ENCODE assay signal across 8 cellular contexts in the genomic region with DNA sequence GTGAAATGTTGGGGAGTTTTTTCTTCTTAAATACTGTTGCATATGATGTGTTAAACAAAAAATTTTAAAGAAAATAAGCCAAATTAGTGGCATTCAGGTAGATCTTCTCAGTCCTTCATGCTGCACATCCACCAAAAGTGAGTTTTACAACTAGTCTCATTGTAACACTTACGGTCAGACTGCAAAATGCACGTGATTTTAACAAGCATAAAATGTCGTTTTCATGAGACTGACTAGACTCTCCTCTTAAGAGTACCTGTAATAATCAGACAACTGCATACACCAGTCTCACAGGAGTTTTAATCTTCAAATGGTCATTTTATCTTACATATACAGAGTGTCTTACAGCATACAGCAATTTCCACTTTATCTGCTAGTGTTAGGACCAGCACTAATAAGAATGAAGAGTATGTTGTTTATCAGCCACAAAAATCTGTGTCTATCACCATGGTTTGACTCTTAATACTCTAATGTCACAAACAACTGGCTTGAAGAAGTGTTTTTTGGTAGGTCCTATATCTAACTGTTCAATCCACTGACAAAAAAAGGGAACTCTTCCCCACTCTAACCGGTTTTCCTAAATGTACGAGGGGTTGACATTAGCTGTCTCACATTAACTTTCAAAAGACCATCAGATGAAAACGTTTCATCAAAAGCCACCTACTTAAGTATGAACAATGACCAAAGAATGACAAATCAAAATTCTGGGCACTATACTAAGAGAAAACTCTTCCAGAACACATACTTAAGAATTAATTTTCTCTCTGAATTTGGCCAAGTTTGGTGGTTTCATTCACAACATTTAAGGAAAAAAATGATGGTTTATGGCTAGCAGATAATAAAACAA. TPM values are rescaled to one million over a fixed set of nuclear protein-coding genes. Genes with fewer than 3 reads are reported as not detected.
A peak's percentile ranks its signal among the peaks of the same experiment; 100 is the strongest.
DNase-seq lines count a peak whose midpoint lies in the region; ATAC-seq, FAIRE-seq and TF ChIP-seq lines count a peak whose summit lies in the region.

No MANE protein-coding gene starts in this region.

- peak overlapping the region; percentile 54 for H3K4me3 ChIP-seq in naive thymus-derived CD4-positive, alpha-beta T cell (ENCODE audit: low read length)

- intact Hi-C loops in dendritic cell treated with granulocyte-macrophage colony-stimulating factor and Interleukin-4, amounts not matched to agents 40 ng/mL and 50 ng/mL, for 4 days (cut with micrococcal nuclease), result loop anchor here (5.0 kb wide), 2 partner anchors 240 to 455 kb away; a partner anchor contains a TSS
- intact Hi-C loops in naive thymus-derived CD4-positive, alpha-beta T cell (cut with micrococcal nuclease), result loop anchor here (1.0 to 10.0 kb wide), 9 partner anchors 48 to 1410 kb away; a partner anchor contains a TSS

- H3K27ac Mint-ChIP-seq in dendritic cell treated with granulocyte-macrophage colony-stimulating factor and Interleukin-4, amounts not matched to agents 40 ng/mL and 50 ng/mL, for 4 days, result peak overlapping the region; percentile 96
- peak overlapping the region; percentile 96 to 99 (median 99) for H3K27ac Mint-ChIP-seq in naive thymus-derived CD4-positive, alpha-beta T cell

- POLR2A ChIA-PET in naive thymus-derived CD4-positive, alpha-beta T cell (lab: Charles Lee), result interaction anchor here (0.7 to 7.9 kb wide), 21 partner anchors 10 to 335 kb away, joined by 3 to 55 read pairs (median 10); a partner anchor contains a TSS

- H3K27me3 ChIP-seq in naive thymus-derived CD4-positive, alpha-beta T cell (ENCODE audit: control insufficient read depth in 2 of 2, insufficient read depth in 2 of 2, low read length in 2 of 2), result no peaks in the 10 kb centered on the region

- CTCF ChIA-PET in naive thymus-derived CD4-positive, alpha-beta T cell (lab: Charles Lee), result interaction anchor here (0.6 to 2.0 kb wide), 5 partner anchors 9 to 234 kb away, joined by 3 to 6 read pairs (median 5); no protein-coding TSS in a partner anchor

- FAIRE-seq in D721Med (lab: Jason Lieb, UNC), result no peak

- no peaks in the 10 kb centered on the region for H3K9me3 ChIP-seq in naive thymus-derived CD4-positive, alpha-beta T cell (ENCODE audit: control insufficient read depth in 2 of 3, low read length in 3 of 3)

- H3K36me3 Mint-ChIP-seq in dendritic cell treated with granulocyte-macrophage colony-stimulating factor and Interleukin-4, amounts not matched to agents 40 ng/mL and 50 ng/mL, for 4 days (ENCODE audit: low read depth), result peaks cover 22% of the 10 kb centered on the region
- peaks cover 0 to 15% (median 6%) of the 10 kb centered on the region in 5 donors for H3K36me3 Mint-ChIP-seq in naive thymus-derived CD4-positive, alpha-beta T cell

- peak overlapping the region; percentile 91 for H3K27ac ChIP-seq in naive thymus-derived CD4-positive, alpha-beta T cell (ENCODE audit: low read depth, low read length)

- peaks cover 0 to 10% (median 0%) of the 10 kb centered on the region in 3 experiments for H3K36me3 ChIP-seq in naive thymus-derived CD4-positive, alpha-beta T cell (ENCODE audit: control insufficient read depth in 2 of 3, insufficient read depth in 3 of 3, low read length in 3 of 3)

- ATAC-seq in naive thymus-derived CD4-positive, alpha-beta T cell, result no peak
- no peak for ATAC-seq in GM21529 (IDR thresholded peaks at IDR 0.05; ENCODE audit: unreplicated experiment)
- ATAC-seq in GM18858 (IDR thresholded peaks at IDR 0.05; ENCODE audit: unreplicated experiment), result no peak

- peaks cover 45 to 61% of the 10 kb centered on the region in 2 donors for H3K4me1 ChIP-seq in naive thymus-derived CD4-positive, alpha-beta T cell (ENCODE audit: control insufficient read depth in 2 of 2, insufficient read depth in 2 of 2, low read length in 2 of 2)

- no peak for TF ChIP-seq CTCF in D721Med (IDR thresholded peaks at IDR 0.05; ENCODE audit: insufficient read depth, missing control alignments)

- H3K4me3 Mint-ChIP-seq in dendritic cell treated with granulocyte-macrophage colony-stimulating factor and Interleukin-4, amounts not matched to agents 40 ng/mL and 50 ng/mL, for 4 days, result peak overlapping the region; percentile 88
- H3K4me3 Mint-ChIP-seq in naive thymus-derived CD4-positive, alpha-beta T cell, result peak overlapping the region; percentile 88 to 97 (median 94)

- H3K27me3 Mint-ChIP-seq in dendritic cell treated with granulocyte-macrophage colony-stimulating factor and Interleukin-4, amounts not matched to agents 40 ng/mL and 50 ng/mL, for 4 days, result no peaks in the 10 kb centered on the region
- H3K27me3 Mint-ChIP-seq in naive thymus-derived CD4-positive, alpha-beta T cell, result peaks cover 0 to 2% (median 0%) of the 10 kb centered on the region in 5 donors

- DNase-seq in DMS79 treated with DMSO at 0.1 percent for 48 hours (lab: John Stamatoyannopoulos, UW) (peak; percentile 77), NCI-H2227 treated with DMSO at 0.1 percent for 48 hours (lab: John Stamatoyannopoulos, UW) (peak; percentile 23), D721Med (ENCODE audit: insufficient read length, low spot score) (no peak), DMS 273 treated with DMSO at 0.1 percent for 48 hours (lab: John Stamatoyannopoulos, UW) (no peak)
- DNase-seq in naive thymus-derived CD4-positive, alpha-beta T cell, result peak in 3 of 9 donors; percentile 19 to 23 (median 23)

- peaks cover 39% of the 10 kb centered on the region for H3K4me1 Mint-ChIP-seq in dendritic cell treated with granulocyte-macrophage colony-stimulating factor and Interleukin-4, amounts not matched to agents 40 ng/mL and 50 ng/mL, for 4 days (ENCODE audit: low read depth)
- H3K4me1 Mint-ChIP-seq in naive thymus-derived CD4-positive, alpha-beta T cell, result peaks cover 36 to 72% (median 68%) of the 10 kb centered on the region in 7 donors

- H3K9me3 Mint-ChIP-seq in dendritic cell treated with granulocyte-macrophage colony-stimulating factor and Interleukin-4, amounts not matched to agents 40 ng/mL and 50 ng/mL, for 4 days, result no peaks in the 10 kb centered on the region
- H3K9me3 Mint-ChIP-seq in naive thymus-derived CD4-positive, alpha-beta T cell, result peaks cover 0 to 5% (median 0%) of the 10 kb centered on the region in 11 donors

RNA-seq across cellular contexts. Expression of a gene that starts 1.5 kb away (rescaled TPM):
- 10 to 100 TPM; 16.5 to 63.9 (median 35.7) TPM for total RNA-seq in naive thymus-derived CD4-positive, alpha-beta T cell
- polyA plus RNA-seq in naive thymus-derived CD4-positive, alpha-beta T cell, result 10 to 100 TPM; 48.5 to 56.5 TPM

RNA-seq across cellular contexts. Expression of a gene that starts 42.5 kb away (rescaled TPM):
- 10 to 100 TPM; 21.8 to 33.7 (median 31.1) TPM for total RNA-seq in naive thymus-derived CD4-positive, alpha-beta T cell
- polyA plus RNA-seq in naive thymus-derived CD4-positive, alpha-beta T cell, result 10 to 100 TPM; 12.1 to 16.0 TPM

Comparison
In these comparisons a context has a peak if more than half of its experiments do, and no peak if none do; other contexts are left out.
1. DNase-seq: peak in DMS79 treated with DMSO at 0.1 percent for 48 hours (single experiment) and NCI-H2227 treated with DMSO at 0.1 percent for 48 hours (single experiment); none in D721Med (single experiment) and DMS 273 treated with DMSO at 0.1 percent for 48 hours (single experiment).